ENCODE assay signal across 8 cellular contexts in the genomic region with DNA sequence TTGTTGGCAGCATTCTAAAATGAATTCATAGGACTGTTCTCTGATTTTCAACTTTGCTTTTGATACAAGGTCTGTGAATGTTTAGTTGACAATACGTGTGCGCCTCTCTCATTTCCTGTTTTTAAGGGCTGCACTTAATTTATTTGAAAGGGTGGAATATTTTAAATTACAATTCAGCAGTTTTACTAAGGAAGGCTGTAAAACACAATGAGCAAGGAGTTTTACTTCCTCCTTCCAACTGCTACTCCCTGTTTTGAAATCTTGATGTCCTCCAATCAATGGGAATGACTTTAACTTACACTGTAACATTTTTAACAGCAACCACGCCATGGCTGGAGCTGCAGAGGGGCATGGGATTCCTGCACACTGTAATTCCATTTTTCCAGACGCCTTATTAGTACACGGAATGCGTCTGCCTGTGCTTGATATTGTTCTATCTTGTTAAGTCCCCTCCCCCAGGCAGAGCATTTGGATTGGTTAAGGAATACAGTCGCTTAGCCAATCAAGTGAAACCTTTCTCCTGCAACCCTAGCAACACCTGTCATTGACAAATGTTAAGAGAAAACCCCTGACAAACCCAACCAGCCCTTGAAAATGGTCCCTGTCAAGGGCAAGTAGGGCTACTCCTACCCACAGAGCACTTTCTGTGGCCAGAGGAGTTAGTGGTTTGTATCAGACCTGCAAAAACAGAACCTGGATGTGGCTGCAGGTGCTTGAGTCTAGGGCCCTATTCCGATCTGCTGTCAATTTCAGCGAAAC. TPM values are rescaled to one million over a fixed set of nuclear protein-coding genes. Genes with fewer than 3 reads are reported as not detected.
DNase-seq lines count a peak whose midpoint lies in the region; ATAC-seq and TF ChIP-seq lines count a peak whose summit lies in the region.

No MANE protein-coding gene starts in this region.

- H3K27ac Mint-ChIP-seq in IgD-negative memory B cell: peak overlapping the region; percentile 32 to 91 (median 71)

- no peaks in the 10 kb centered on the region for H3K9me3 Mint-ChIP-seq in IgD-negative memory B cell

- no peak overlapping the region for H3K4me3 ChIP-seq in colonic mucosa
- peak overlapping the region; percentile 53 for H3K4me3 ChIP-seq in neural cell (ENCODE audit: low read length)
- H3K4me3 ChIP-seq in aorta (ENCODE audit: low read length in 2 of 2): no peak overlapping the region

- TF ChIP-seq CTCF in colonic mucosa (IDR thresholded peaks at IDR 0.05) (no peak), neural cell (IDR thresholded peaks at IDR 0.05; ENCODE audit: poor library complexity, severe bottlenecking) (no peak)

- H3K36me3 ChIP-seq in colonic mucosa (no peaks in the 10 kb centered on the region), neural cell (ENCODE audit: insufficient read depth, low read length) (no peaks in the 10 kb centered on the region), aorta (ENCODE audit: control insufficient read depth in 1 of 2, insufficient read depth in 2 of 2, low read length in 1 of 2) (no peaks in the 10 kb centered on the region)

- peaks cover 3% of the 10 kb centered on the region for H3F3A ChIP-seq in neural cell (ENCODE audit: insufficient read depth, low read length, poor library complexity, severe bottlenecking)

- intact Hi-C loops in colonic mucosa (cut with DNase I) (no loop called here), aorta (cut with DNase I) (loop anchor here in 1 of 2 donors (10.0 kb wide), 1 partner anchor 365 kb away; no protein-coding TSS in a partner anchor)

- ATAC-seq in GM18499 (IDR thresholded peaks at IDR 0.05; ENCODE audit: insufficient read depth, unreplicated experiment): peak; percentile 99
- peak; percentile 97 for ATAC-seq in GM21576 (IDR thresholded peaks at IDR 0.05; ENCODE audit: unreplicated experiment)
- no peak for ATAC-seq in aorta (ENCODE audit: low FRiP score)

- no peaks in the 10 kb centered on the region for H3K79me2 ChIP-seq in neural cell (replicated peaks; ENCODE audit: insufficient read depth, low read length)

- peak overlapping the region in 1 of 2 donors; percentile 44 for H3K9ac ChIP-seq in colonic mucosa (ENCODE audit: low read depth in 2 of 2, low read length in 2 of 2)
- H3K9ac ChIP-seq in neural cell (ENCODE audit: low read length): peak overlapping the region; percentile 62

- H4K20me1 ChIP-seq in neural cell (ENCODE audit: insufficient read depth): no peaks in the 10 kb centered on the region

- peaks cover 3% of the 10 kb centered on the region for H3K27me3 Mint-ChIP-seq in IgD-negative memory B cell

- H2AFZ ChIP-seq in neural cell (ENCODE audit: low read depth, low read length): peak overlapping the region; percentile 46

- TF ChIP-seq EP300 in neural cell (conservative IDR thresholded peaks at IDR 0.05; ENCODE audit: poor library complexity, severe bottlenecking): peak; percentile 88

- H3K9me3 ChIP-seq in colonic mucosa (no peaks in the 10 kb centered on the region), neural cell (ENCODE audit: low read length) (no peaks in the 10 kb centered on the region), aorta (ENCODE audit: control insufficient read depth, low read length) (no peaks in the 10 kb centered on the region)

- no peak for TF ChIP-seq RAD21 in neural cell (conservative IDR thresholded peaks at IDR 0.05)

- WGBS in aorta, 2 donors: 42% methylated on average over 9 of the region's 9 CpGs

- peaks cover 8% of the 10 kb centered on the region for H3K36me3 Mint-ChIP-seq in IgD-negative memory B cell

- DNase-seq in colonic mucosa (peak; percentile 68), dedifferentiated amniotic fluid mesenchymal stem cell (ENCODE audit: extremely low spot score) (no peak), NCI-H526 treated with DMSO at 0.1 percent for 48 hours (lab: John Stamatoyannopoulos, UW) (no peak), aorta (no peak)

- H3K4me1 ChIP-seq in colonic mucosa: peaks cover 8% of the 10 kb centered on the region
- peaks cover 1 to 5% of the 10 kb centered on the region in 2 donors for H3K4me1 ChIP-seq in aorta (ENCODE audit: control insufficient read depth in 1 of 2, insufficient read depth in 2 of 2, low read length in 2 of 2)

- H3K4me1 Mint-ChIP-seq in IgD-negative memory B cell: peaks cover 12 to 23% (median 21%) of the 10 kb centered on the region in 3 donors

- H3K4me3 Mint-ChIP-seq in IgD-negative memory B cell: peak overlapping the region; percentile 67 to 92 (median 84)

- H3K9me2 ChIP-seq in neural cell (ENCODE audit: insufficient read depth, low read length): no peaks in the 10 kb centered on the region

- peak overlapping the region; percentile 42 for H3K4me2 ChIP-seq in neural cell (ENCODE audit: low read length)

- H3K27me3 ChIP-seq in colonic mucosa (no peaks in the 10 kb centered on the region), neural cell (ENCODE audit: insufficient read depth, low read depth, low read length) (no peaks in the 10 kb centered on the region), aorta (ENCODE audit: control insufficient read depth in 1 of 2, insufficient read depth in 2 of 2, low read length in 1 of 2) (no peaks in the 10 kb centered on the region)

- H3K27ac ChIP-seq in colonic mucosa: peak overlapping the region; percentile 51
- H3K27ac ChIP-seq in neural cell (ENCODE audit: low read length): peak overlapping the region; percentile 91
- no peak overlapping the region for H3K27ac ChIP-seq in aorta (ENCODE audit: low read depth in 1 of 2, low read length in 2 of 2)

TF ChIP-seq in neural cell, 6 proteins besides CTCF, POLR2A, EP300 and RAD21:
- peak; percentile 82 for TF ChIP-seq POLR2AphosphoS5 (IDR thresholded peaks at IDR 0.05)
- no peak for TF ChIP-seq EZH2 (IDR thresholded peaks at IDR 0.05; ENCODE audit: borderline replicate concordance, insufficient read depth, low read length, poor library complexity, severe bottlenecking)
- TF ChIP-seq TAF1 (IDR thresholded peaks at IDR 0.05; ENCODE audit: low read depth): peak; percentile 58
- TF ChIP-seq SMC3 (conservative IDR thresholded peaks at IDR 0.05; ENCODE audit: poor library complexity): peak; percentile 23
- TF ChIP-seq, protein P1, sequence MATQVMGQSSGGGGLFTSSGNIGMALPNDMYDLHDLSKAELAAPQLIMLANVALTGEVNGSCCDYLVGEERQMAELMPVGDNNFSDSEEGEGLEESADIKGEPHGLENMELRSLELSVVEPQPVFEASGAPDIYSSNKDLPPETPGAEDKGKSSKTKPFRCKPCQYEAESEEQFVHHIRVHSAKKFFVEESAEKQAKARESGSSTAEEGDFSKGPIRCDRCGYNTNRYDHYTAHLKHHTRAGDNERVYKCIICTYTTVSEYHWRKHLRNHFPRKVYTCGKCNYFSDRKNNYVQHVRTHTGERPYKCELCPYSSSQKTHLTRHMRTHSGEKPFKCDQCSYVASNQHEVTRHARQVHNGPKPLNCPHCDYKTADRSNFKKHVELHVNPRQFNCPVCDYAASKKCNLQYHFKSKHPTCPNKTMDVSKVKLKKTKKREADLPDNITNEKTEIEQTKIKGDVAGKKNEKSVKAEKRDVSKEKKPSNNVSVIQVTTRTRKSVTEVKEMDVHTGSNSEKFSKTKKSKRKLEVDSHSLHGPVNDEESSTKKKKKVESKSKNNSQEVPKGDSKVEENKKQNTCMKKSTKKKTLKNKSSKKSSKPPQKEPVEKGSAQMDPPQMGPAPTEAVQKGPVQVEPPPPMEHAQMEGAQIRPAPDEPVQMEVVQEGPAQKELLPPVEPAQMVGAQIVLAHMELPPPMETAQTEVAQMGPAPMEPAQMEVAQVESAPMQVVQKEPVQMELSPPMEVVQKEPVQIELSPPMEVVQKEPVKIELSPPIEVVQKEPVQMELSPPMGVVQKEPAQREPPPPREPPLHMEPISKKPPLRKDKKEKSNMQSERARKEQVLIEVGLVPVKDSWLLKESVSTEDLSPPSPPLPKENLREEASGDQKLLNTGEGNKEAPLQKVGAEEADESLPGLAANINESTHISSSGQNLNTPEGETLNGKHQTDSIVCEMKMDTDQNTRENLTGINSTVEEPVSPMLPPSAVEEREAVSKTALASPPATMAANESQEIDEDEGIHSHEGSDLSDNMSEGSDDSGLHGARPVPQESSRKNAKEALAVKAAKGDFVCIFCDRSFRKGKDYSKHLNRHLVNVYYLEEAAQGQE (IDR thresholded peaks at IDR 0.05; ENCODE audit: borderline replicate concordance): peak; percentile 89
- TF ChIP-seq MXI1 (conservative IDR thresholded peaks at IDR 0.05; ENCODE audit: poor library complexity, severe bottlenecking): no peak

RNA-seq across cellular contexts. Expression of a gene that starts 12.5 kb away (rescaled TPM):
- 0.60 TPM for polyA plus RNA-seq in IgD-negative memory B cell
- 10 to 100 TPM; 16.4 to 24.5 TPM for total RNA-seq in colonic mucosa
- polyA plus RNA-seq in neural cell: 43.6 and 43.8 TPM in 2 replicates
- polyA minus RNA-seq in neural cell: 103 and 112 TPM in 2 replicates
- total RNA-seq in aorta: 10 to 100 TPM; 19.5 to 21.8 TPM
- 1 to 10 TPM; 3.4 to 5.3 TPM for polyA plus RNA-seq in aorta

Comparison
In these comparisons a context has a peak if more than half of its experiments do, and no peak if none do; other contexts are left out.
1. H3K27ac ChIP-seq: peak in colonic mucosa (single experiment) and neural cell (single experiment); none in aorta (0 of 2).